Comparison of ENCODE assay signal across 1 cellular context in genomic region chr12:109053382-109054123, GRCh38.
TF ChIP-seq lines count a peak whose summit lies in the region.

No MANE protein-coding gene starts in this region.

TF ChIP-seq in HEK293, 187 proteins besides CTCF, POLR2A, EP300 and RAD21 (continued from another document):
- TF ChIP-seq, protein P1, sequence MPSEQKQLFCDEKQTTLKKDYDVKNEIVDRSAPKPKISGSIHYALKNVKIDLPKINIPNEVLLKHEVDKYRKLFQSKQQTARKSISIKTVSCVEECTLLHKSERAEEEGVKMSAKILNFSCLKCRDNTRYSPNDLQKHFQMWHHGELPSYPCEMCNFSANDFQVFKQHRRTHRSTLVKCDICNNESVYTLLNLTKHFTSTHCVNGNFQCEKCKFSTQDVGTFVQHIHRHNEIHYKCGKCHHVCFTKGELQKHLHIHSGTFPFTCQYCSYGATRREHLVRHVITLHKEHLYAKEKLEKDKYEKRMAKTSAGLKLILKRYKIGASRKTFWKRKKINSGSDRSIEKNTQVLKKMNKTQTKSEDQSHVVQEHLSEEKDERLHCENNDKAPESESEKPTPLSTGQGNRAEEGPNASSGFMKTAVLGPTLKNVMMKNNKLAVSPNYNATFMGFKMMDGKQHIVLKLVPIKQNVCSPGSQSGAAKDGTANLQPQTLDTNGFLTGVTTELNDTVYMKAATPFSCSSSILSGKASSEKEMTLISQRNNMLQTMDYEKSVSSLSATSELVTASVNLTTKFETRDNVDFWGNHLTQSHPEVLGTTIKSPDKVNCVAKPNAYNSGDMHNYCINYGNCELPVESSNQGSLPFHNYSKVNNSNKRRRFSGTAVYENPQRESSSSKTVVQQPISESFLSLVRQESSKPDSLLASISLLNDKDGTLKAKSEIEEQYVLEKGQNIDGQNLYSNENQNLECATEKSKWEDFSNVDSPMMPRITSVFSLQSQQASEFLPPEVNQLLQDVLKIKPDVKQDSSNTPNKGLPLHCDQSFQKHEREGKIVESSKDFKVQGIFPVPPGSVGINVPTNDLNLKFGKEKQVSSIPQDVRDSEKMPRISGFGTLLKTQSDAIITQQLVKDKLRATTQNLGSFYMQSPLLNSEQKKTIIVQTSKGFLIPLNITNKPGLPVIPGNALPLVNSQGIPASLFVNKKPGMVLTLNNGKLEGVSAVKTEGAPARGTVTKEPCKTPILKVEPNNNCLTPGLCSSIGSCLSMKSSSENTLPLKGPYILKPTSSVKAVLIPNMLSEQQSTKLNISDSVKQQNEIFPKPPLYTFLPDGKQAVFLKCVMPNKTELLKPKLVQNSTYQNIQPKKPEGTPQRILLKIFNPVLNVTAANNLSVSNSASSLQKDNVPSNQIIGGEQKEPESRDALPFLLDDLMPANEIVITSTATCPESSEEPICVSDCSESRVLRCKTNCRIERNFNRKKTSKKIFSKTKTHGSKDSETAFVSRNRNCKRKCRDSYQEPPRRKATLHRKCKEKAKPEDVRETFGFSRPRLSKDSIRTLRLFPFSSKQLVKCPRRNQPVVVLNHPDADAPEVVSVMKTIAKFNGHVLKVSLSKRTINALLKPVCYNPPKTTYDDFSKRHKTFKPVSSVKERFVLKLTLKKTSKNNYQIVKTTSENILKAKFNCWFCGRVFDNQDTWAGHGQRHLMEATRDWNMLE (tag by site-specific recombination; conservative IDR thresholded peaks at IDR 0.05; ENCODE audit: low read depth): no peak
- TF ChIP-seq ZNF776 (tag by site-specific recombination; IDR thresholded peaks at IDR 0.05; ENCODE audit: borderline replicate concordance): no peak
- TF ChIP-seq ZNF394 (tag by site-specific recombination; IDR thresholded peaks at IDR 0.05; ENCODE audit: borderline replicate concordance): no peak
- TF ChIP-seq ZNF433 (tag by site-specific recombination; IDR thresholded peaks at IDR 0.05; ENCODE audit: low read depth): no peak
- TF ChIP-seq SP2 (tag by site-specific recombination; IDR thresholded peaks at IDR 0.05): no peak
- no peak for TF ChIP-seq HOXD13 (CRISPR knock-in tag; IDR thresholded peaks at IDR 0.05; ENCODE audit: borderline replicate concordance)
- no peak for TF ChIP-seq ZNF169 (tag by site-specific recombination; IDR thresholded peaks at IDR 0.05)
- TF ChIP-seq, protein P2, sequence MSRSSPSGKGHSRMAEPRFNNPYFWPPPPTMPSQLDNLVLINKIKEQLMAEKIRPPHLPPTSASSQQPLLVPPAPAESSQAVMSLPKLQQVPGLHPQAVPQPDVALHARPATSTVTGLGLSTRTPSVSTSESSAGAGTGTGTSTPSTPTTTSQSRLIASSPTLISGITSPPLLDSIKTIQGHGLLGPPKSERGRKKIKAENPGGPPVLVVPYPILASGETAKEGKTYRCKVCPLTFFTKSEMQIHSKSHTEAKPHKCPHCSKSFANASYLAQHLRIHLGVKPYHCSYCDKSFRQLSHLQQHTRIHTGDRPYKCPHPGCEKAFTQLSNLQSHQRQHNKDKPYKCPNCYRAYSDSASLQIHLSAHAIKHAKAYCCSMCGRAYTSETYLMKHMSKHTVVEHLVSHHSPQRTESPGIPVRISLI (tag by site-specific recombination; IDR thresholded peaks at IDR 0.05): no peak
- TF ChIP-seq, protein P3, sequence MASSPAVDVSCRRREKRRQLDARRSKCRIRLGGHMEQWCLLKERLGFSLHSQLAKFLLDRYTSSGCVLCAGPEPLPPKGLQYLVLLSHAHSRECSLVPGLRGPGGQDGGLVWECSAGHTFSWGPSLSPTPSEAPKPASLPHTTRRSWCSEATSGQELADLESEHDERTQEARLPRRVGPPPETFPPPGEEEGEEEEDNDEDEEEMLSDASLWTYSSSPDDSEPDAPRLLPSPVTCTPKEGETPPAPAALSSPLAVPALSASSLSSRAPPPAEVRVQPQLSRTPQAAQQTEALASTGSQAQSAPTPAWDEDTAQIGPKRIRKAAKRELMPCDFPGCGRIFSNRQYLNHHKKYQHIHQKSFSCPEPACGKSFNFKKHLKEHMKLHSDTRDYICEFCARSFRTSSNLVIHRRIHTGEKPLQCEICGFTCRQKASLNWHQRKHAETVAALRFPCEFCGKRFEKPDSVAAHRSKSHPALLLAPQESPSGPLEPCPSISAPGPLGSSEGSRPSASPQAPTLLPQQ (tag by site-specific recombination; IDR thresholded peaks at IDR 0.05): peak; percentile 45
- peak; percentile 85 for TF ChIP-seq SCRT1 (tag by site-specific recombination; IDR thresholded peaks at IDR 0.05; ENCODE audit: borderline replicate concordance)
- no peak for TF ChIP-seq ZNF274 (IDR thresholded peaks at IDR 0.05; ENCODE audit: low read length)
- no peak for TF ChIP-seq ZNF274 (tag by site-specific recombination; IDR thresholded peaks at IDR 0.05; ENCODE audit: borderline replicate concordance)
